ENCODE assay signal across 10 cellular contexts in the genomic region with DNA sequence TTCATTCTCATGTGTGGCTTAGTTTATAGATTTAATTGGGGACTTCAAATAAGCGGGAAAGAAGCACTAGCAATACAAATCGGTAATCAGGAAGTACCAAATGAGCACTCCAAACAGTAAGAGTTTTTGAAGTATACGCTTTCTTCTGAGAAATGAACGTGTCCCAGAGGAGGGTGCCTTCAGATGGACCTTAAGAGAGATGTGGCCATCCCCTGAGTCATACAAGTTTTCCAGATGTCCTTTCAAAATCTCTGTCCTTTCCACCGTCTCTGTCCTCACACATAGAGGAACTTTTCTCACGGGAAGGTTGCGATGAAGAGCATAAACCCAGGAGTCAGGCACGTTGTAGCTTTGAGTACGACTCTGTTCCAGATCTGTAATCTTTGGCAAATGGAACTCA. TPM values are rescaled to one million over a fixed set of nuclear protein-coding genes. Genes with fewer than 3 reads are reported as not detected.
DNase-seq lines count a peak whose midpoint lies in the region; ATAC-seq and TF ChIP-seq lines count a peak whose summit lies in the region.
"Had no signal": no experiment of that assay in that cellular context is flagged by ENCODE, and none has a peak within 500 bp of the region (broad histone marks: within the 10 kb centered on the region; RNA-seq: fewer than 3 reads in every experiment).

No MANE protein-coding gene starts in this region.

- 90 to 91% methylated on average over 9 of the region's 9 CpGs for WGBS in endodermal cell (ENCODE audit: insufficient coverage in 1 of 2, insufficient read length in 1 of 2), 2 experiments

- in situ Hi-C loops in gastrocnemius medialis (cut with MboI; ENCODE audit: low sequenced_read_pairs in 4 of 4): no loop called here

- POLR2A ChIA-PET in PC-9 (lab: Charles Lee; ENCODE audit: unreplicated experiment): interaction anchor here (0.9 kb wide), 1 partner anchor 76 kb away, joined by 6 read pairs; no protein-coding TSS in a partner anchor

- peak overlapping the region; percentile 15 for H3K9ac ChIP-seq in endodermal cell (ENCODE audit: extremely low read depth, low read length, poor library complexity, severe bottlenecking)

- intact Hi-C loops in PC-9 (cut with micrococcal nuclease; ENCODE audit: unreplicated experiment) (loop anchor here (5.0 kb wide), 1 partner anchor 160 kb away; no protein-coding TSS in a partner anchor), gastrocnemius medialis (cut with DNase I; ENCODE audit: low total_unique reads) (loop anchor here (5.0 to 10.0 kb wide), 4 partner anchors 70 to 1883 kb away; partner anchors contain the start of genes ACAA2 and C18orf32)

- H3K4me3 ChIP-seq in PC-9: peak overlapping the region; percentile 68; the same call in 1 of the 2 replicates
- H3K4me3 ChIP-seq in endodermal cell (ENCODE audit: low read length): peak overlapping the region; percentile 75
- H3K4me3 ChIP-seq in gastrocnemius medialis: peak overlapping the region in 2 of 4 donors; percentile 81 to 83

- peaks cover 3% of the 10 kb centered on the region for H3K36me3 Mint-ChIP-seq in endodermal cell (ENCODE audit: low read depth)

- H3K27me3 Mint-ChIP-seq in endodermal cell (ENCODE audit: insufficient read depth): no peaks in the 10 kb centered on the region

- H3K4me2 ChIP-seq in PC-9: peak overlapping the region; percentile 88

- no peaks in the 10 kb centered on the region for H3K9me3 ChIP-seq in PC-9 (ENCODE audit: insufficient read depth, low read depth)
- H3K9me3 ChIP-seq in endodermal cell (ENCODE audit: control insufficient read depth, low read length): no peaks in the 10 kb centered on the region
- H3K9me3 ChIP-seq in gastrocnemius medialis: no peaks in the 10 kb centered on the region
- H3K9me3 ChIP-seq: ascending aorta had no signal

- DNase-seq in DMS53 (lab: John Stamatoyannopoulos, UW) (peak; percentile 41), DMS53 treated with DMSO at 0.1 percent for 48 hours (lab: John Stamatoyannopoulos, UW; ENCODE audit: unreplicated experiment) (no peak), PC-9 (no peak), endodermal cell (no peak), gastrocnemius medialis (no peak), substantia nigra (lab: John Stamatoyannopoulos, UW) (no peak), mesenteric fat pad (ENCODE audit: low spot score) (no peak)
- DNase-seq: stimulated activated naive CD4-positive, alpha-beta T cell treated with Interleukin-2 at 50 U/mL for 16 hours had no signal

- H3K4me1 ChIP-seq in PC-9 (replicated peaks; ENCODE audit: insufficient read depth) (peaks cover 24% of the 10 kb centered on the region), endodermal cell (ENCODE audit: control insufficient read depth, insufficient read depth, low read length) (peaks cover 8% of the 10 kb centered on the region), gastrocnemius medialis (peaks cover 21 to 28% of the 10 kb centered on the region in 2 donors)

- TF ChIP-seq CTCF in PC-9 (conservative IDR thresholded peaks at IDR 0.05): no peak
- no peak for TF ChIP-seq CTCF in endodermal cell (conservative IDR thresholded peaks at IDR 0.05)
- no peak for TF ChIP-seq CTCF in gastrocnemius medialis (IDR thresholded peaks at IDR 0.05 in 4 of 5, conservative IDR thresholded peaks at IDR 0.05 in 1 of 5)

- ATAC-seq in gastrocnemius medialis (no peak), HG02678 (IDR thresholded peaks at IDR 0.05; ENCODE audit: unreplicated experiment) (no peak)

- peak overlapping the region; percentile 92 for H3K27ac ChIP-seq in PC-9
- H3K27ac ChIP-seq in endodermal cell (ENCODE audit: low read depth, low read length): no peak overlapping the region
- peak overlapping the region; percentile 92 to 97 (median 94) for H3K27ac ChIP-seq in gastrocnemius medialis
- no peak overlapping the region for H3K27ac ChIP-seq in substantia nigra (ENCODE audit: low read depth, low read length, poor library complexity, severe bottlenecking)

- no peaks in the 10 kb centered on the region for H3K9me3 Mint-ChIP-seq in endodermal cell

- H3K27me3 ChIP-seq in PC-9 (ENCODE audit: insufficient read depth, low read depth): no peaks in the 10 kb centered on the region
- no peaks in the 10 kb centered on the region for H3K27me3 ChIP-seq in endodermal cell (ENCODE audit: control insufficient read depth, insufficient read depth, low read length, poor library complexity, severe bottlenecking)
- no peaks in the 10 kb centered on the region for H3K27me3 ChIP-seq in gastrocnemius medialis
- H3K27me3 ChIP-seq: ascending aorta had no signal

- no TSS peak for BruUV-seq in PC-9 (replicated peaks; lab: Mats Ljungman, UMichigan)

- peak overlapping the region; percentile 74 for H3K27ac Mint-ChIP-seq in endodermal cell

- CTCF ChIA-PET in PC-9 (lab: Charles Lee): no interaction called here

- H4K20me1 ChIP-seq in PC-9 (ENCODE audit: insufficient read depth): peaks cover 4% of the 10 kb centered on the region

- no peak for TF ChIP-seq POLR2A in gastrocnemius medialis (IDR thresholded peaks at IDR 0.05)

- H3K4me3 Mint-ChIP-seq in endodermal cell: peak overlapping the region; percentile 93

- no peaks in the 10 kb centered on the region for H3K9me2 ChIP-seq in PC-9 (ENCODE audit: insufficient read depth)

- H2AFZ ChIP-seq in PC-9: no peak overlapping the region

- H3K4me1 Mint-ChIP-seq in endodermal cell: peaks cover 31% of the 10 kb centered on the region

- peaks cover 29% of the 10 kb centered on the region for H3K79me2 ChIP-seq in PC-9 (ENCODE audit: low read depth)

- peaks cover 15% of the 10 kb centered on the region for H3F3A ChIP-seq in PC-9 (ENCODE audit: insufficient read depth, low read depth)

- no peaks in the 10 kb centered on the region for H3K36me3 ChIP-seq in PC-9 (ENCODE audit: low read depth)
- no peaks in the 10 kb centered on the region for H3K36me3 ChIP-seq in endodermal cell (ENCODE audit: control insufficient read depth, insufficient read depth, low read length)
- H3K36me3 ChIP-seq in gastrocnemius medialis: no peaks in the 10 kb centered on the region
- H3K36me3 ChIP-seq: ascending aorta had no signal

RNA-seq across cellular contexts. Expression of gene SMAD2, which starts 1.7 kb away (rescaled TPM):
- total RNA-seq in PC-9 (2021) (90.9 and 97.0 TPM in 2 replicates), endodermal cell (100 to 1,000 TPM; 156 to 189 TPM), gastrocnemius medialis (10 to 100 TPM; 53.6 to 67.7 (median 61.3) TPM), mesenteric fat pad (130 TPM)
- polyA plus RNA-seq in endodermal cell (2013, experiment 1 of 2): 69.1 TPM
- 67.2 TPM for polyA plus RNA-seq in endodermal cell (2013, experiment 2 of 2)

Comparison
In these comparisons a context has a peak if more than half of its experiments do, and no peak if none do; other contexts are left out.
1. H3K27ac ChIP-seq: peak in PC-9 (single experiment) and gastrocnemius medialis (4 of 4); none in endodermal cell (single experiment) and substantia nigra (single experiment).